ENCODE assay signal across 1 cellular context in the genomic region with DNA sequence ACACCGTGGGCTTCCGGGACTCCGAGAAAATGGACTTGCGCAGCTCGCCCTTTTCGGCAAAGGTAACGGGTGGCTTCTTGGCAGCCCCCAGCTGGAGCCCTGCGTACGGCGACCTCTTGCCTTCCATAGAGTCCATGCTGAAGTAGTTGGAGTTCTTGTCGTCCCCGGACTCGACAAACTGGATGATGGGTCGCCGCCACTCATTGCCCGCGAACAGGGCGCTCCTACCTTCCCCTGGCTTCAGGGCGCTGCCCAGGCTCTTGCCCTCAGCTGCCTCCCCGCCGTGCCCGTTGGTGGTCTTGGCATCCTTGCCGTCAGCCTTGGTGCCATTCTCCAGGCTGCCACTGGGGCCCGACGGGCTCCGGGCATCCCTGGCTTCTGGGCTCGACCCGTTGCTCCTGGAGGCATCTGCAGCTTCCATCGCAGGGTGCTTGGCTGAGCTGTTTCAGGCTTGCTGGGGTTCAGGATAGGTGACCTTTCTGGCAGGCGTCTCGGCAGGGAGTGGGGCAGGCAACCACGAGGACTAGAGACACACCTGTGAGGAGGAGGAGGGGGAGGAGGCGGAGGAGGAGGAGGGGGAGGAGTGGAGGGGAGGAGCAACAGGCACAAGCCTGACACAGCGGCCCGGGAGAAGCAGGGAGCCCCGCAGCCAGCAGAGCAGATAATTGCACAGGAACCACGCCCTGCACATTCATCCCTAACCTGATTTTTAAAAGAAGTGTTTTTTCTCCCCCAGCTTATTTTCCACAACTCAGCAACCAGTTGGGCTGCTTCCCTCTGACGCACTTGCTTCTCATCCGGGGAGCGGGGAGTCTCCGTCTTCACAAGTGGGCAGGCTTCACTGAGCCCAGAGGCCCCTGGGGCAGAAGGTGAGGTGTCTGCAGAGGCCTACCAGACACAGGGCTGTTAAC.
TF ChIP-seq lines count a peak whose summit lies in the region.

A gene with protein sequence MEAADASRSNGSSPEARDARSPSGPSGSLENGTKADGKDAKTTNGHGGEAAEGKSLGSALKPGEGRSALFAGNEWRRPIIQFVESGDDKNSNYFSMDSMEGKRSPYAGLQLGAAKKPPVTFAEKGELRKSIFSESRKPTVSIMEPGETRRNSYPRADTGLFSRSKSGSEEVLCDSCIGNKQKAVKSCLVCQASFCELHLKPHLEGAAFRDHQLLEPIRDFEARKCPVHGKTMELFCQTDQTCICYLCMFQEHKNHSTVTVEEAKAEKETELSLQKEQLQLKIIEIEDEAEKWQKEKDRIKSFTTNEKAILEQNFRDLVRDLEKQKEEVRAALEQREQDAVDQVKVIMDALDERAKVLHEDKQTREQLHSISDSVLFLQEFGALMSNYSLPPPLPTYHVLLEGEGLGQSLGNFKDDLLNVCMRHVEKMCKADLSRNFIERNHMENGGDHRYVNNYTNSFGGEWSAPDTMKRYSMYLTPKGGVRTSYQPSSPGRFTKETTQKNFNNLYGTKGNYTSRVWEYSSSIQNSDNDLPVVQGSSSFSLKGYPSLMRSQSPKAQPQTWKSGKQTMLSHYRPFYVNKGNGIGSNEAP (minus strand): TSS at position 503 of the 911 bp plus-strand sequence. CDS start 82 bp downstream, at position 421.

TF ChIP-seq in H1, 55 proteins besides CTCF, POLR2A, EP300 and RAD21:
- no peak for TF ChIP-seq JUND (IDR thresholded peaks at IDR 0.05; ENCODE audit: low read length)
- TF ChIP-seq, protein P1, sequence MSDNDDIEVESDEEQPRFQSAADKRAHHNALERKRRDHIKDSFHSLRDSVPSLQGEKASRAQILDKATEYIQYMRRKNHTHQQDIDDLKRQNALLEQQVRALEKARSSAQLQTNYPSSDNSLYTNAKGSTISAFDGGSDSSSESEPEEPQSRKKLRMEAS (IDR thresholded peaks at IDR 0.05) = peak; percentile 47; the same call in 1 of the 2 replicates
TF ChIP-seq in H1: peak in this region for 1.
